In genomic region chr11:94179696-94180095, GRCh38 we compare ENCODE assay signal across 36 cellular contexts.
"Had no signal": no experiment of that assay in that cellular context is flagged by ENCODE, and none has a peak within 500 bp of the region (broad histone marks: within the 10 kb centered on the region; RNA-seq: fewer than 3 reads in every experiment).

No MANE protein-coding gene starts in this region.

- H3K36me3 ChIP-seq: breast epithelium had no signal

- H3K9me3 ChIP-seq: adrenal gland, body of pancreas, breast epithelium had no signal

- H3K4me1 Mint-ChIP-seq: activated CD4-positive, alpha-beta memory T cell treated with anti-CD3 and anti-CD28 coated beads, Interleukin-2, amount 10 ng/mL, durations not matched to agents 7 days and 5 days; activated CD4-positive, alpha-beta T cell treated with anti-CD3 and anti-CD28 coated beads for 36 hours; activated CD8-positive, alpha-beta memory T cell treated with anti-CD3 and anti-CD28 coated beads, Interleukin-2, amount 10 ng/mL, durations not matched to agents 7 days and 5 days; activated naive CD8-positive, alpha-beta T cell treated with anti-CD3 and anti-CD28 coated beads for 36 hours had no signal

- ATAC-seq: activated CD4-positive, alpha-beta T cell treated with anti-CD3 and anti-CD28 coated beads for 36 hours; activated CD8-positive, alpha-beta memory T cell treated with anti-CD3 and anti-CD28 coated beads, Interleukin-2, amount 10 ng/mL, durations not matched to agents 7 days and 5 days; activated CD8-positive, alpha-beta T cell treated with anti-CD3 and anti-CD28 coated beads, Interleukin-2, amount 10 ng/mL, durations not matched to agents 7 days and 5 days; activated naive CD4-positive, alpha-beta T cell treated with anti-CD3 and anti-CD28 coated beads, Interleukin-2, amount 50 U/mL, for 72 hours; body of pancreas had no signal

- H3K4me3 Mint-ChIP-seq: activated B cell treated with CpG ODN at 0.5 μM for 24 hours; activated CD4-positive, alpha-beta memory T cell treated with anti-CD3 and anti-CD28 coated beads, Interleukin-2, amount 10 ng/mL, durations not matched to agents 7 days and 5 days; activated CD4-positive, alpha-beta T cell treated with anti-CD3 and anti-CD28 coated beads for 36 hours; activated CD8-positive, alpha-beta memory T cell treated with anti-CD3 and anti-CD28 coated beads, Interleukin-2, amount 10 ng/mL, durations not matched to agents 7 days and 5 days; activated CD8-positive, alpha-beta T cell treated with anti-CD3 and anti-CD28 coated beads, Interleukin-2, amount 10 ng/mL, durations not matched to agents 7 days and 5 days; activated naive CD4-positive, alpha-beta T cell treated with anti-CD3 and anti-CD28 coated beads for 36 hours; activated naive CD8-positive, alpha-beta T cell treated with anti-CD3 and anti-CD28 coated beads for 36 hours; activated T-cell treated with anti-CD3 and anti-CD28 coated beads, Interleukin-2, amount 50 U/mL, for 24 hours; central memory CD8-positive, alpha-beta T cell; T-helper 1 cell treated with Interleukin-12 subunit alpha and Interleukin-12 subunit beta and Interleukin-4 antibody, amounts not matched to agents 30 μg/mL and 1 μg/mL, for 36 hours; T-helper 2 cell treated with Interferon-gamma antibody and Interleukin-4, amounts not matched to agents 5 μg/mL and 100 μg/mL, for 36 hours had no signal

- H3K27me3 Mint-ChIP-seq: activated B cell treated with CpG ODN at 0.5 μM for 24 hours; activated CD4-positive, alpha-beta memory T cell treated with anti-CD3 and anti-CD28 coated beads, Interleukin-2, amount 10 ng/mL, durations not matched to agents 7 days and 5 days; activated CD4-positive, alpha-beta T cell treated with anti-CD3 and anti-CD28 coated beads for 36 hours; activated CD8-positive, alpha-beta memory T cell treated with anti-CD3 and anti-CD28 coated beads, Interleukin-2, amount 10 ng/mL, durations not matched to agents 7 days and 5 days; activated naive CD8-positive, alpha-beta T cell treated with anti-CD3 and anti-CD28 coated beads for 36 hours; activated T-cell treated with anti-CD3 and anti-CD28 coated beads, Interleukin-2, amount 50 U/mL, for 24 hours; central memory CD8-positive, alpha-beta T cell had no signal

- H3K27me3 ChIP-seq: adrenal gland, body of pancreas, brain microvascular endothelial cell, breast epithelium, cardiac muscle cell had no signal

- DNase-seq: activated B cell treated with CpG ODN at 0.5 μM for 24 hours; activated CD4-positive, alpha-beta memory T cell treated with anti-CD3 and anti-CD28 coated beads, Interleukin-2, amount 10 ng/mL, durations not matched to agents 7 days and 5 days; activated CD4-positive, alpha-beta T cell treated with anti-CD3 and anti-CD28 coated beads for 36 hours; activated CD4-positive, alpha-beta T cell treated with anti-CD3 and anti-CD28 coated beads for 48 hours; activated CD4-positive, alpha-beta T cell treated with anti-CD3 and anti-CD28 coated beads, Interleukin-2, amount 50 U/mL, for 1 hour; activated CD4-positive, alpha-beta T cell treated with anti-CD3 and anti-CD28 coated beads, Interleukin-2, amount 50 U/mL, for 4 hours; activated CD4-positive, CD25-positive, alpha-beta regulatory T cell treated with anti-CD3 and anti-CD28 coated beads, Interleukin-2, amount 50 U/mL, for 72 hours; activated CD8-positive, alpha-beta memory T cell treated with anti-CD3 and anti-CD28 coated beads for 24 hours; activated CD8-positive, alpha-beta memory T cell treated with anti-CD3 and anti-CD28 coated beads, Interleukin-2, amount 10 ng/mL, durations not matched to agents 7 days and 5 days; activated CD8-positive, alpha-beta memory T cell treated with anti-CD3 and anti-CD28 coated beads, Interleukin-2, amount 50 U/mL, for 48 hours; activated CD8-positive, alpha-beta T cell treated with anti-CD3 and anti-CD28 coated beads, Interleukin-2, amount 10 ng/mL, durations not matched to agents 7 days and 5 days; activated effector memory CD4-positive, alpha-beta T cell treated with Interleukin-2 at 50 U/mL for 16 hours; activated gamma-delta T cell; activated naive CD4-positive, alpha-beta T cell treated with anti-CD3 and anti-CD28 coated beads for 36 hours; activated naive CD4-positive, alpha-beta T cell treated with anti-CD3 and anti-CD28 coated beads, Interleukin-2, amount 50 U/mL, for 16 hours; activated naive CD8-positive, alpha-beta T cell treated with anti-CD3 and anti-CD28 coated beads for 36 hours; activated T-cell treated with anti-CD3 and anti-CD28 coated beads, Interleukin-2, amount 50 U/mL, for 24 hours; activated T-cell treated with anti-CD3 and anti-CD28 coated beads, Interleukin-2, amount 50 U/mL, for 48 hours; adrenal gland; amniotic stem cell; aorta; body of pancreas; brain microvascular endothelial cell; caudate nucleus; cerebellar nuclear complex; T-helper 1 cell; T-helper 2 cell; T-helper 9 cell had no signal

- H3K9me3 Mint-ChIP-seq: activated CD4-positive, alpha-beta memory T cell treated with anti-CD3 and anti-CD28 coated beads, Interleukin-2, amount 10 ng/mL, durations not matched to agents 7 days and 5 days; activated naive CD4-positive, alpha-beta T cell treated with anti-CD3 and anti-CD28 coated beads for 36 hours; activated naive CD4-positive, alpha-beta T cell treated with anti-CD3 and anti-CD28 coated beads, Interleukin-2, amount 50 U/mL, for 72 hours; activated naive CD8-positive, alpha-beta T cell treated with anti-CD3 and anti-CD28 coated beads for 36 hours; activated T-cell treated with anti-CD3 and anti-CD28 coated beads, Interleukin-2, amount 50 U/mL, for 24 hours; activated T-helper 2 cell treated with anti-CD3 and anti-CD28 coated beads, Interferon-gamma antibody, Interleukin-2, Interleukin-4, amounts not matched to agents 10 μg/mL and 5 μg/mL and 100 μg/mL, durations not matched to agents 14 hours and 24 hours and 36 hours; central memory CD8-positive, alpha-beta T cell; T-helper 1 cell treated with Interleukin-12 subunit alpha and Interleukin-12 subunit beta and Interleukin-4 antibody, amounts not matched to agents 30 μg/mL and 1 μg/mL, for 36 hours; T-helper 2 cell treated with Interferon-gamma antibody and Interleukin-4, amounts not matched to agents 5 μg/mL and 100 μg/mL, for 36 hours had no signal

- H3K27ac Mint-ChIP-seq: activated B cell treated with CpG ODN at 0.5 μM for 24 hours; activated CD4-positive, alpha-beta memory T cell treated with anti-CD3 and anti-CD28 coated beads, Interleukin-2, amount 10 ng/mL, durations not matched to agents 7 days and 5 days; activated CD4-positive, alpha-beta T cell treated with anti-CD3 and anti-CD28 coated beads for 36 hours; activated CD8-positive, alpha-beta memory T cell treated with anti-CD3 and anti-CD28 coated beads, Interleukin-2, amount 10 ng/mL, durations not matched to agents 7 days and 5 days; activated CD8-positive, alpha-beta T cell treated with anti-CD3 and anti-CD28 coated beads, Interleukin-2, amount 10 ng/mL, durations not matched to agents 7 days and 5 days; activated naive CD4-positive, alpha-beta T cell treated with anti-CD3 and anti-CD28 coated beads for 36 hours; activated T-cell treated with anti-CD3 and anti-CD28 coated beads, Interleukin-2, amount 50 U/mL, for 24 hours; activated T-helper 2 cell treated with anti-CD3 and anti-CD28 coated beads, Interferon-gamma antibody, Interleukin-2, Interleukin-4, amounts not matched to agents 10 μg/mL and 5 μg/mL and 100 μg/mL, durations not matched to agents 14 hours and 24 hours and 36 hours; T-helper 1 cell treated with Interleukin-12 subunit alpha and Interleukin-12 subunit beta and Interleukin-4 antibody, amounts not matched to agents 30 μg/mL and 1 μg/mL, for 36 hours; T-helper 2 cell treated with Interferon-gamma antibody and Interleukin-4, amounts not matched to agents 5 μg/mL and 100 μg/mL, for 36 hours had no signal

- H3K4me3 ChIP-seq: adrenal gland, body of pancreas, breast epithelium, cardiac muscle cell had no signal

- H3K27ac ChIP-seq: adrenal gland, body of pancreas, brain microvascular endothelial cell, breast epithelium, cardiac muscle cell, VCaP had no signal
